ENCODE assay signal across 8 cellular contexts in genomic region chr7:37916017-37916672, GRCh38. TPM values are rescaled to one million over a fixed set of nuclear protein-coding genes. Genes with fewer than 3 reads are reported as not detected.
A peak's percentile ranks its signal among the peaks of the same experiment; 100 is the strongest.
DNase-seq lines count a peak whose midpoint lies in the region; ATAC-seq and TF ChIP-seq lines count a peak whose summit lies in the region.

No MANE protein-coding gene starts in this region.

- DNase-seq in Ammon's horn (ENCODE audit: low spot score) (peak; percentile 18), Kasumi-1 (lab: John Stamatoyannopoulos, UW) (peak; percentile 25 to 51), colonic mucosa (peak; percentile 19), 8988T (no peak), NCI-H1694 treated with DMSO at 0.1 percent for 48 hours (lab: John Stamatoyannopoulos, UW) (no peak)

- H3K9ac ChIP-seq in colonic mucosa (ENCODE audit: low read depth in 2 of 2, low read length in 2 of 2), result no peak overlapping the region
- peak overlapping the region in 1 of 2 donors; percentile 53 for H3K9ac ChIP-seq in mucosa of rectum (ENCODE audit: low read depth in 1 of 2, low read length in 2 of 2)

- H3K27ac ChIP-seq in colonic mucosa (no peak overlapping the region), mucosa of rectum (ENCODE audit: low read depth in 2 of 2, low read length in 2 of 2) (no peak overlapping the region)

- intact Hi-C loops in colonic mucosa (cut with DNase I), result loop anchor here (5.0 kb wide), 1 partner anchor 191 kb away; no protein-coding TSS in a partner anchor

- H3K9me3 ChIP-seq in colonic mucosa (no peaks in the 10 kb centered on the region), mucosa of rectum (ENCODE audit: control insufficient read depth in 2 of 2, low read length in 2 of 2) (no peaks in the 10 kb centered on the region)

- H3K4me3 ChIP-seq in colonic mucosa (peak overlapping the region; percentile 37), mucosa of rectum (ENCODE audit: low read length in 2 of 2) (peak overlapping the region; percentile 44 to 60)

- ATAC-seq in GM19035 (IDR thresholded peaks at IDR 0.05; ENCODE audit: unreplicated experiment), result no peak
- no peak for ATAC-seq in GM21367 (IDR thresholded peaks at IDR 0.05; ENCODE audit: unreplicated experiment)

- H3K27me3 ChIP-seq in colonic mucosa, result peaks cover 17% of the 10 kb centered on the region
- peaks cover 3 to 9% of the 10 kb centered on the region in 2 donors for H3K27me3 ChIP-seq in mucosa of rectum (ENCODE audit: control insufficient read depth in 2 of 2, insufficient read depth in 2 of 2, low read length in 2 of 2)

- H3K36me3 ChIP-seq in colonic mucosa, result no peaks in the 10 kb centered on the region
- H3K36me3 ChIP-seq in mucosa of rectum (ENCODE audit: control insufficient read depth in 2 of 2, insufficient read depth in 2 of 2, low read length in 2 of 2), result no peaks in the 10 kb centered on the region

- no peak for TF ChIP-seq CTCF in colonic mucosa (IDR thresholded peaks at IDR 0.05)

- peaks cover 6% of the 10 kb centered on the region for H3K4me1 ChIP-seq in colonic mucosa
- H3K4me1 ChIP-seq in mucosa of rectum (ENCODE audit: control insufficient read depth in 2 of 2, insufficient read depth in 2 of 2, low read length in 2 of 2), result peaks cover 2 to 9% of the 10 kb centered on the region in 2 donors

RNA-seq across cellular contexts. Expression of gene SFRP4, which starts 0.5 kb away (rescaled TPM):
- under 1 TPM in 1 of 2 donors, not detected in 1; 0.42 TPM for total RNA-seq in colonic mucosa

RNA-seq across cellular contexts. Expression of gene EPDR1, which starts 4.3 kb away (rescaled TPM):
- 1 to 10 TPM; 5.6 to 8.5 TPM for total RNA-seq in colonic mucosa

Comparison
In these comparisons a context has a peak if more than half of its experiments do, and no peak if none do; other contexts are left out.
1. DNase-seq: peak in Ammon's horn (single experiment), Kasumi-1 (2 of 2) and colonic mucosa (single experiment); none in 8988T (single experiment) and NCI-H1694 treated with DMSO at 0.1 percent for 48 hours (single experiment).